In genomic region chr22:24498826-24499225, GRCh38 we compare ENCODE assay signal across 26 cellular contexts. TPM values are rescaled to one million over a fixed set of nuclear protein-coding genes. Genes with fewer than 3 reads are reported as not detected.
"Had no signal": no experiment of that assay in that cellular context is flagged by ENCODE, and none has a peak within 500 bp of the region (broad histone marks: within the 10 kb centered on the region; RNA-seq: fewer than 3 reads in every experiment).

No MANE protein-coding gene starts in this region.

- DNase-seq: activated CD8-positive, alpha-beta memory T cell treated with anti-CD3 and anti-CD28 coated beads for 24 hours; activated CD8-positive, alpha-beta memory T cell treated with anti-CD3 and anti-CD28 coated beads, Interleukin-2, amount 50 U/mL, for 4 hours; activated naive CD4-positive, alpha-beta T cell; activated T-cell treated with anti-CD3 and anti-CD28 coated beads, Interleukin-2, amount 50 U/mL, for 24 hours; cerebellar nuclear complex; cortex of kidney; erythroblast; foreskin fibroblast; naive thymus-derived CD8-positive, alpha-beta T cell; pancreas; psoas muscle; stimulated activated CD4-positive, alpha-beta T cell treated with anti-CD3 and anti-CD28 coated beads, Interleukin-15, amount 100 ng/mL, for 24 hours; stimulated activated CD8-positive, alpha-beta memory T cell treated with anti-CD3 and anti-CD28 coated beads, Interleukin-4, amount 100 ng/mL, for 48 hours; stimulated activated naive CD4-positive, alpha-beta T cell; T-helper 9 cell; upper lobe of left lung had no signal

- H3K4me3 ChIP-seq: adrenal gland, lung, pancreas, psoas muscle, smooth muscle cell, thoracic aorta, upper lobe of left lung had no signal

- H3K9me3 ChIP-seq: adrenal gland, pancreas, psoas muscle, thoracic aorta, upper lobe of left lung had no signal

- H3K36me3 ChIP-seq: adrenal gland, pancreas, thoracic aorta, upper lobe of left lung had no signal

- H3K4me2 ChIP-seq: smooth muscle cell had no signal

- H3K36me3 Mint-ChIP-seq: activated naive CD8-positive, alpha-beta T cell; naive thymus-derived CD8-positive, alpha-beta T cell; WTC11 had no signal

- H3K27me3 Mint-ChIP-seq: activated naive CD8-positive, alpha-beta T cell had no signal

- H3K9me3 Mint-ChIP-seq: activated T-cell treated with anti-CD3 and anti-CD28 coated beads, Interleukin-2, amount 50 U/mL, for 24 hours; activated T-helper 2 cell treated with anti-CD3 and anti-CD28 coated beads, Interferon-gamma antibody, Interleukin-2, Interleukin-4, amounts not matched to agents 10 μg/mL and 5 μg/mL and 100 μg/mL, durations not matched to agents 14 hours and 24 hours and 36 hours; naive thymus-derived CD8-positive, alpha-beta T cell had no signal

- ATAC-seq: pancreas, psoas muscle, sciatic nerve, WTC11 had no signal

- H3K27ac ChIP-seq: adrenal gland, pancreas, psoas muscle, thoracic aorta, upper lobe of left lung had no signal

- H3K4me3 Mint-ChIP-seq: activated naive CD8-positive, alpha-beta T cell; activated T-cell treated with anti-CD3 and anti-CD28 coated beads, Interleukin-2, amount 50 U/mL, for 24 hours; WTC11 had no signal

- H3K27ac Mint-ChIP-seq: activated T-cell treated with anti-CD3 and anti-CD28 coated beads, Interleukin-2, amount 50 U/mL, for 24 hours; activated T-helper 2 cell treated with anti-CD3 and anti-CD28 coated beads, Interferon-gamma antibody, Interleukin-2, Interleukin-4, amounts not matched to agents 10 μg/mL and 5 μg/mL and 100 μg/mL, durations not matched to agents 14 hours and 24 hours and 36 hours; WTC11 had no signal

RNA-seq across cellular contexts. Expression of gene UPB1, which starts 3.7 kb away (rescaled TPM):
- total RNA-seq: fibroblast of lung, smooth muscle cell had no signal
- polyA plus RNA-seq: keratinocyte had no signal
